ENCODE assay signal across 21 cellular contexts in genomic region chr17:43327834-43328420, GRCh38.
"Had no signal": no experiment of that assay in that cellular context is flagged by ENCODE, and none has a peak within 500 bp of the region (broad histone marks: within the 10 kb centered on the region; RNA-seq: fewer than 3 reads in every experiment).

No MANE protein-coding gene starts in this region.

- H3K9me3 ChIP-seq: gastrocnemius medialis, suprapubic skin, transverse colon had no signal

- H3K27ac Mint-ChIP-seq: activated T-helper 17 cell treated with anti-CD3 and anti-CD28 coated beads, Interleukin-2, amount 50 U/mL, for 72 hours; stimulated activated naive CD8-positive, alpha-beta T cell treated with anti-CD3 and anti-CD28 coated beads, Interleukin-15, Interleukin-2, amounts not matched to agents 100 ng/mL and 50 ng/mL, for 24 hours; T-helper 1 cell treated with Interleukin-12 subunit alpha and Interleukin-12 subunit beta and Interleukin-4 antibody, amounts not matched to agents 30 μg/mL and 1 μg/mL, for 36 hours had no signal

- H3K4me3 Mint-ChIP-seq: activated T-helper 17 cell treated with anti-CD3 and anti-CD28 coated beads, Interleukin-2, amount 50 U/mL, for 72 hours; central memory CD8-positive, alpha-beta T cell; stimulated activated naive CD8-positive, alpha-beta T cell treated with anti-CD3 and anti-CD28 coated beads, Interleukin-15, Interleukin-2, amounts not matched to agents 100 ng/mL and 50 ng/mL, for 24 hours; T-helper 1 cell treated with Interleukin-12 subunit alpha and Interleukin-12 subunit beta and Interleukin-4 antibody, amounts not matched to agents 30 μg/mL and 1 μg/mL, for 36 hours had no signal

- H3K4me1 Mint-ChIP-seq: central memory CD8-positive, alpha-beta T cell had no signal

- H3K4me3 ChIP-seq: gastrocnemius medialis, skin epidermis, suprapubic skin, transverse colon had no signal

- H3K27me3 ChIP-seq: gastrocnemius medialis, suprapubic skin had no signal

- H3K9me3 Mint-ChIP-seq: activated T-helper 17 cell treated with anti-CD3 and anti-CD28 coated beads, Interleukin-2, amount 50 U/mL, for 72 hours; central memory CD8-positive, alpha-beta T cell; stimulated activated naive CD8-positive, alpha-beta T cell treated with anti-CD3 and anti-CD28 coated beads, Interleukin-15, Interleukin-2, amounts not matched to agents 100 ng/mL and 50 ng/mL, for 24 hours; T-helper 1 cell treated with Interleukin-12 subunit alpha and Interleukin-12 subunit beta and Interleukin-4 antibody, amounts not matched to agents 30 μg/mL and 1 μg/mL, for 36 hours had no signal

- ATAC-seq: activated T-helper 17 cell treated with anti-CD3 and anti-CD28 coated beads, Interleukin-2, amount 50 U/mL, for 72 hours; left lobe of liver had no signal

- H3K27ac ChIP-seq: gastrocnemius medialis, skin epidermis, suprapubic skin, transverse colon had no signal

- DNase-seq: activated CD4-positive, CD25-positive, alpha-beta regulatory T cell treated with anti-CD3 and anti-CD28 coated beads, Interleukin-2, amount 50 U/mL, for 72 hours; activated naive CD4-positive, alpha-beta T cell treated with Interleukin-2 at 50 U/mL for 16 hours; activated T-cell treated with anti-CD3 and anti-CD28 coated beads for 4 hours; anterior cingulate cortex; cortex of kidney; erythroblast; gastrocnemius medialis; head of caudate nucleus; kidney; mammary epithelial cell; occipital lobe; stimulated activated CD4-positive, alpha-beta T cell treated with anti-CD3 and anti-CD28 coated beads, Interleukin-15, amount 100 ng/mL, for 24 hours; stimulated activated CD4-positive, alpha-beta T cell treated with anti-CD3 and anti-CD28 coated beads, Interleukin-2, amount 100 ng/mL, for 48 hours; transverse colon had no signal

- H3K36me3 ChIP-seq: gastrocnemius medialis, suprapubic skin, transverse colon had no signal
